In genomic region chr17:58666858-58667267, GRCh38 we compare ENCODE assay signal across 8 cellular contexts. TPM values are rescaled to one million over a fixed set of nuclear protein-coding genes. Genes with fewer than 3 reads are reported as not detected.
DNase-seq lines count a peak whose midpoint lies in the region; ATAC-seq and TF ChIP-seq lines count a peak whose summit lies in the region.

No MANE protein-coding gene starts in this region.

- H4K8ac ChIP-seq in IMR-90 (ENCODE audit: low read depth in 2 of 2, low read length in 2 of 2) = peak overlapping the region; percentile 57 to 63; a peak in 3 of 4 replicates

- peak overlapping the region; percentile 26; the same call in 1 of the 2 replicates for H4K5ac ChIP-seq in IMR-90 (ENCODE audit: low read depth, low read length)

- H3K4me3 ChIP-seq in IMR-90 (ENCODE audit: insufficient read depth, low read depth, low read length) (peak overlapping the region; percentile 21; the same call in 1 of the 2 replicates), thyroid gland (replicated peaks in 1 of 3) (no peak overlapping the region), MM.1S (ENCODE audit: low read length) (no peak overlapping the region)

- peak overlapping the region; percentile 30; the same call in 1 of the 2 replicates for H2BK120ac ChIP-seq in IMR-90 (ENCODE audit: low read depth, low read length)

- BruUV-seq in IMR-90 (replicated peaks; lab: Mats Ljungman, UMichigan) = no TSS peak

- H3K56ac ChIP-seq in IMR-90 (ENCODE audit: extremely low read depth, insufficient read depth, low read length) = no peak overlapping the region

- H2BK20ac ChIP-seq in IMR-90 (ENCODE audit: low read depth, low read length) = no peak overlapping the region

- H2AK9ac ChIP-seq in IMR-90 (replicated peaks; ENCODE audit: low read depth, low read length, poor library complexity) = no peak overlapping the region

- H3K27me3 ChIP-seq in IMR-90 (ENCODE audit: control insufficient read depth, insufficient read depth, low read length) (no peaks in the 10 kb centered on the region), thyroid gland (no peaks in the 10 kb centered on the region), MM.1S (replicated peaks; ENCODE audit: insufficient read depth, low read length) (no peaks in the 10 kb centered on the region)

- H3K79me1 ChIP-seq in IMR-90 (ENCODE audit: low read depth in 1 of 2, low read length in 2 of 2) = no peaks in the 10 kb centered on the region

- H4K91ac ChIP-seq in IMR-90 (ENCODE audit: insufficient read depth, low read depth, low read length) = no peak overlapping the region

- H4K20me1 ChIP-seq in IMR-90 (ENCODE audit: insufficient read depth, low read length) = no peaks in the 10 kb centered on the region
- no peaks in the 10 kb centered on the region for H4K20me1 ChIP-seq in MM.1S (ENCODE audit: insufficient read depth, low read length)

- no peaks in the 10 kb centered on the region for H3F3A ChIP-seq in MM.1S (ENCODE audit: insufficient read depth, low read length)

- H3K9me2 ChIP-seq in MM.1S (replicated peaks; ENCODE audit: insufficient read depth, low read length) = no peaks in the 10 kb centered on the region

- H3K79me2 ChIP-seq in MM.1S (ENCODE audit: low read length) = no peaks in the 10 kb centered on the region

- POLR2A ChIA-PET in IMR-90 (lab: Charles Lee; ENCODE audit: unreplicated experiment) = interaction anchor here (0.6 kb wide), 1 partner anchor 148 kb away, joined by 6 read pairs; no protein-coding TSS in a partner anchor

- H3K36me3 Mint-ChIP-seq in memory B cell (no peaks in the 10 kb centered on the region), osteocyte (ENCODE audit: unreplicated experiment) (no peaks in the 10 kb centered on the region)

- no peak overlapping the region for H3K27ac ChIP-seq in IMR-90 (ENCODE audit: insufficient read depth, low read length)
- H3K27ac ChIP-seq in cingulate gyrus (ENCODE audit: low read depth, low read length) = peak overlapping the region; percentile 34
- H3K27ac ChIP-seq in thyroid gland = no peak overlapping the region
- no peak overlapping the region for H3K27ac ChIP-seq in MM.1S (ENCODE audit: low read length)

- peak; percentile 79 for DNase-seq in IMR-90
- DNase-seq in T-helper 1 cell = peak in 4 of 5 donors; percentile 11 to 52 (median 30)
- peak; percentile 14 for DNase-seq in memory B cell (ENCODE audit: low spot score in 2 of 2)
- peak; percentile 24 to 32 for DNase-seq in thyroid gland
- no peak for DNase-seq in MM.1S
- no peak for DNase-seq in osteocyte (ENCODE audit: extremely low spot score, unreplicated experiment)
- no peak for DNase-seq in NCI-H345 (lab: John Stamatoyannopoulos, UW)

- H3K18ac ChIP-seq in IMR-90 (ENCODE audit: low read depth, low read length) = no peak overlapping the region

- H3K4me1 ChIP-seq in IMR-90 (ENCODE audit: control insufficient read depth, insufficient read depth, low read length) (no peaks in the 10 kb centered on the region; the same call in 1 of the 2 replicates), thyroid gland (no peaks in the 10 kb centered on the region), MM.1S (ENCODE audit: low read length) (no peaks in the 10 kb centered on the region)

- H3K4me2 ChIP-seq in IMR-90 (ENCODE audit: low read depth, low read length) (peak overlapping the region; percentile 46; the same call in 1 of the 2 replicates), MM.1S (ENCODE audit: low read depth, low read length) (no peak overlapping the region)

- intact Hi-C loops in IMR-90 (cut with micrococcal nuclease) (no loop called here), thyroid gland (cut with DNase I) (no loop called here)

- no peak for TF ChIP-seq RAD21 in IMR-90 (IDR thresholded peaks at IDR 0.05; ENCODE audit: low read length)

- H3K9me3 Mint-ChIP-seq in memory B cell = no peaks in the 10 kb centered on the region
- H3K9me3 Mint-ChIP-seq in osteocyte (ENCODE audit: unreplicated experiment) = no peaks in the 10 kb centered on the region

- H3K27me3 Mint-ChIP-seq in memory B cell (peaks cover 5% of the 10 kb centered on the region), osteocyte (ENCODE audit: unreplicated experiment) (peaks cover 11% of the 10 kb centered on the region)

- TF ChIP-seq POLR2A in IMR-90 (IDR thresholded peaks at IDR 0.05; ENCODE audit: low read depth, low read length) (no peak), thyroid gland (IDR thresholded peaks at IDR 0.05) (no peak)

- peaks cover 7% of the 10 kb centered on the region for H3K9me1 ChIP-seq in IMR-90 (ENCODE audit: insufficient read depth, low read length)

- peak; percentile 27; the same call in 1 of the 2 replicates for ATAC-seq in IMR-90 (ENCODE audit: low read depth)
- peak; percentile 81 for ATAC-seq in memory B cell (ENCODE audit: low read depth)

- H3K9me3 ChIP-seq in IMR-90 (ENCODE audit: control insufficient read depth, insufficient read depth, low read length) (no peaks in the 10 kb centered on the region), thyroid gland (no peaks in the 10 kb centered on the region), MM.1S (replicated peaks; ENCODE audit: insufficient read depth, low read length) (no peaks in the 10 kb centered on the region)

- peak overlapping the region; percentile 24; the same call in 1 of the 2 replicates for H3K4ac ChIP-seq in IMR-90 (ENCODE audit: low read depth, low read length)

- H3K9ac ChIP-seq in IMR-90 (ENCODE audit: low read depth, low read length) = peak overlapping the region; percentile 33; the same call in 1 of the 2 replicates
- H3K9ac ChIP-seq in MM.1S (ENCODE audit: low read length) = no peak overlapping the region

- H3K14ac ChIP-seq in IMR-90 (replicated peaks; ENCODE audit: low read depth, low read length) = no peak overlapping the region

- TF ChIP-seq CTCF in IMR-90 (conservative IDR thresholded peaks at IDR 0.05; ENCODE audit: low read depth, low read length) (no peak), thyroid gland (IDR thresholded peaks at IDR 0.05) (no peak), MM.1S (IDR thresholded peaks at IDR 0.05; ENCODE audit: low read length) (no peak), osteocyte (IDR thresholded peaks at IDR 0.05) (no peak)

- H3K36me3 ChIP-seq in IMR-90 (ENCODE audit: control insufficient read depth, insufficient read depth, low read length) (no peaks in the 10 kb centered on the region), thyroid gland (no peaks in the 10 kb centered on the region), MM.1S (replicated peaks; ENCODE audit: insufficient read depth, low read length) (no peaks in the 10 kb centered on the region)

- H3K23ac ChIP-seq in IMR-90 (ENCODE audit: low read depth, low read length) = no peak overlapping the region

- peak overlapping the region; percentile 78 for H3K4me3 Mint-ChIP-seq in memory B cell
- H3K4me3 Mint-ChIP-seq in osteocyte (ENCODE audit: unreplicated experiment) = no peak overlapping the region

- in situ Hi-C loops in IMR-90 (cut with MboI; ENCODE audit: low sequenced_read_pairs) = no loop called here

- CTCF ChIA-PET in IMR-90 (lab: Yijun Ruan, JAX) = no interaction called here

- 49% methylated on average over 7 of the region's 19 CpGs; no CpG with 5 or more reads in 1 of the 2 experiments for WGBS in IMR-90 (ENCODE audit: extremely low coverage in 2 of 2, insufficient read length in 1 of 2), 2 experiments
- 56 to 58% methylated on average over 19 of the region's 19 CpGs for WGBS in thyroid gland, 2 donors

- dilution Hi-C loops in IMR-90 (cut with HindIII; ENCODE audit: low sequenced_read_pairs, unreplicated experiment) = no loop called here

- peaks cover 4% of the 10 kb centered on the region for H3K4me1 Mint-ChIP-seq in memory B cell
- H3K4me1 Mint-ChIP-seq in osteocyte (ENCODE audit: unreplicated experiment) = peaks cover 2% of the 10 kb centered on the region

- H2AK5ac ChIP-seq in IMR-90 (ENCODE audit: low read depth, low read length) = no peak overlapping the region

- H3K27ac Mint-ChIP-seq in memory B cell (peak overlapping the region; percentile 65), osteocyte (ENCODE audit: unreplicated experiment) (no peak overlapping the region)

- H2AFZ ChIP-seq in IMR-90 (replicated peaks; ENCODE audit: low read length, poor library complexity) = peak overlapping the region; percentile 71
- no peak overlapping the region for H2AFZ ChIP-seq in MM.1S (ENCODE audit: low read length)

- no peak overlapping the region; the same call in 2 of the 3 replicates for H2BK15ac ChIP-seq in IMR-90 (ENCODE audit: low read depth, low read length)

- H2BK5ac ChIP-seq in IMR-90 (ENCODE audit: low read depth, low read length, poor library complexity, severe bottlenecking) = no peak overlapping the region

TF ChIP-seq in IMR-90, 13 proteins besides CTCF, POLR2A, EP300 and RAD21:
- TF ChIP-seq BHLHE40 (IDR thresholded peaks at IDR 0.05; ENCODE audit: low read depth, low read length) (no peak), ELK1 (IDR thresholded peaks at IDR 0.05; ENCODE audit: borderline replicate concordance, low read depth, low read length) (no peak), NFE2L2 (IDR thresholded peaks at IDR 0.05; ENCODE audit: low read depth, low read length) (no peak)

RNA-seq across cellular contexts. Expression of gene TEX14, which starts 25.0 kb away (rescaled TPM):
- total RNA-seq in IMR-90 (2012; rRNA removed) (not detected in 2 replicates), thyroid gland (1 to 10 TPM in 1 of 4 donors, under 1 TPM in 3; 0.11 to 2.3 (median 0.27) TPM), osteocyte (0.13 and 0.27 TPM in 2 replicates)
- not detected in 2 replicates for polyA plus RNA-seq in IMR-90 (2012; rRNA removed)
- not detected in 2 replicates for polyA plus RNA-seq in IMR-90 (2012; cell fraction: cytosol; rRNA removed)
- 0.01 and 0.02 TPM in 2 replicates for polyA plus RNA-seq in IMR-90 (2012; cell fraction: nucleus; rRNA removed; ENCODE audit: low replicate concordance)

RNA-seq across cellular contexts. Expression of gene RAD51C, which starts 25.5 kb away (rescaled TPM):
- total RNA-seq in IMR-90 (2012; rRNA removed) (21.1 and 28.6 TPM in 2 replicates), thyroid gland (10 to 100 TPM in 3 of 4 donors, 1 to 10 TPM in 1; 8.8 to 20.4 (median 12.4) TPM), osteocyte (22.0 and 23.6 TPM in 2 replicates)
- polyA plus RNA-seq in IMR-90 (2012; rRNA removed) = 21.4 and 28.3 TPM in 2 replicates
- polyA plus RNA-seq in IMR-90 (2012; cell fraction: cytosol; rRNA removed) = 4.9 and 5.6 TPM in 2 replicates
- 2.0 and 8.6 TPM in 2 replicates for polyA plus RNA-seq in IMR-90 (2012; cell fraction: nucleus; rRNA removed; ENCODE audit: low replicate concordance)

Comparison
In these comparisons a context has a peak if more than half of its experiments do, and no peak if none do; other contexts are left out.
1. DNase-seq: peak in IMR-90 (single experiment), T-helper 1 cell (4 of 5), memory B cell (2 of 2) and thyroid gland (2 of 2); none in MM.1S (single experiment), osteocyte (single experiment) and NCI-H345 (single experiment).